ENCODE assay signal across 15 cellular contexts in the genomic region with DNA sequence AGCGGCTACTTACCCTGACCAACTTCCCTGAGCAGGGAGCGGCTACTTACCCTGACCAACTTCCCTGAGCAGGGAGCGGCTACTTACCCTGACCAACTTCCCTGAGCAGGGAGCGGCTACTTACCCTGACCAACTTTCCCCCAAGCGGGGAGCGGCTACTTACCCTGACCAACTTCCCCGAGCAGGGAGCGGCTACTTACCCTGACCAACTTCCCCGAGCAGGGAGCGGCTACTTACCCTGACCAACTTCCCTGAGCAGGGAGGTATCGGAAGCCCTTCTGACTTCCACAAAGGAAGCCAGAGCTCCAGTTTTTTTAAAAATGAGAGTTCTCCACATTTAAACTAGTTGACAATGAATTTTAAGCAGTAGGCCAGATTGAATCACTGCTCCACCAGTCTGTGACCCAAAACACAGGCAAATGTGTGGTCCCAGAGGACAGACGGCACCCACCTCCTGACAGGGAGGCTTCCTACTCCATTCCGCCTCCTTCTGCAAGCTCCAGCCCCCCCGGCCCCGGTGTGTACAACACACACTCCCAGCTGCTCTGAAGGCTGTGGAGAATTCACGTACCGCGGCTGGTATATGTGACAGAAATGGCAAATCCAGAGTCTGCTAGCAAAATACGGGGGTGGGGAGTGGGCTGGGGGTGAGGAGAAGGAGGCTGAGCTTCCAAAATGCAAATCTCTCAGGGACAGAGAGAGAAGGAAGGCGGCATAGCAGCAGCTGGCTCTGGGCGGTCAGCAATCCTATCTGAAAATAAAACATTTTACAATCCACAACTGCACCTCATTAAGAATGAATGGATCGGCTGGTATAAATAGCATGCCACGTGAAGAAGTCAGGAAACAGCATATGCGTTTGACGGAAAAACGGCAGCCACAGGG. TPM values are rescaled to one million over a fixed set of nuclear protein-coding genes. Genes with fewer than 3 reads are reported as not detected.
DNase-seq lines count a peak whose midpoint lies in the region; ATAC-seq and TF ChIP-seq lines count a peak whose summit lies in the region.
"Had no signal": no experiment of that assay in that cellular context is flagged by ENCODE, and none has a peak within 500 bp of the region (broad histone marks: within the 10 kb centered on the region; RNA-seq: fewer than 3 reads in every experiment).

No MANE protein-coding gene starts in this region.

- peak overlapping the region in 6 of 7 donors; percentile 46 to 82 (median 62) for H3K27ac Mint-ChIP-seq in CD14-positive monocyte
- peak overlapping the region; percentile 25 to 97 (median 93) for H3K27ac Mint-ChIP-seq in brain
- H3K27ac Mint-ChIP-seq: endodermal cell had no signal

- H3K27me3 Mint-ChIP-seq in CD14-positive monocyte (ENCODE audit: low read depth in 3 of 3) (peaks cover 2 to 11% (median 6%) of the 10 kb centered on the region in 3 donors), brain (no peaks in the 10 kb centered on the region)

- H3K36me3 ChIP-seq in brain microvascular endothelial cell (replicated peaks), result no peaks in the 10 kb centered on the region

- no peaks in the 10 kb centered on the region for H3K4me1 ChIP-seq in right cardiac atrium (ENCODE audit: control insufficient read depth, insufficient read depth, low read length)

- DNase-seq in CD14-positive monocyte (ENCODE audit: low spot score), result peak; percentile 30
- peak in 2 of 3 donors; percentile 36 to 42 for DNase-seq in right cardiac atrium
- DNase-seq in putamen (ENCODE audit: low spot score), result peak; percentile 33
- no peak for DNase-seq in brain microvascular endothelial cell
- no peak for DNase-seq in NCI-H2107 treated with DMSO at 0.1 percent for 48 hours (lab: John Stamatoyannopoulos, UW; ENCODE audit: unreplicated experiment)
- no peak for DNase-seq in DMS79 (lab: John Stamatoyannopoulos, UW)
- no peak for DNase-seq in SHP77 treated with DMSO at 0.1 percent for 48 hours (lab: John Stamatoyannopoulos, UW)
- DNase-seq: DMS53, endodermal cell, NCI-H1694, NCI-H774, SHP77 had no signal

- H3K27ac ChIP-seq in right cardiac atrium (ENCODE audit: low read length) (peak overlapping the region; percentile 53), brain microvascular endothelial cell (no peak overlapping the region)

- H3K4me3 Mint-ChIP-seq in CD14-positive monocyte (peak overlapping the region in 1 of 2 donors; percentile 12), brain (peak overlapping the region in 3 of 5 experiments; percentile 20 to 44 (median 38))
- H3K4me3 Mint-ChIP-seq: endodermal cell had no signal

- in situ Hi-C loops in brain microvascular endothelial cell (cut with HindIII; ENCODE audit: low pct_ligation_motif_present, low sequenced_read_pairs), result no loop called here

- intact Hi-C loops in CD14-positive monocyte (cut with micrococcal nuclease) (no loop called here), right cardiac atrium (cut with DNase I) (no loop called here)

- 56% methylated on average over 24 of the region's 26 CpGs for WGBS in right cardiac atrium

- H3K36me3 Mint-ChIP-seq in CD14-positive monocyte (no peaks in the 10 kb centered on the region), brain (no peaks in the 10 kb centered on the region)

- H3K4me3 ChIP-seq in right cardiac atrium (ENCODE audit: low read length), result peak overlapping the region; percentile 9
- H3K4me3 ChIP-seq in brain microvascular endothelial cell (ENCODE audit: low read depth, low read length), result no peak overlapping the region
- H3K4me3 ChIP-seq: GM12878 had no signal

- no peaks in the 10 kb centered on the region for H3K9me3 ChIP-seq in right cardiac atrium (ENCODE audit: control insufficient read depth, low read length)

- H3K27me3 ChIP-seq in right cardiac atrium (ENCODE audit: control insufficient read depth, insufficient read depth) (no peaks in the 10 kb centered on the region), brain microvascular endothelial cell (replicated peaks) (no peaks in the 10 kb centered on the region)

- H3K4me1 Mint-ChIP-seq in CD14-positive monocyte (peaks cover 23% of the 10 kb centered on the region), brain (peaks cover 48% of the 10 kb centered on the region)

- peaks cover 12 to 33% (median 23%) of the 10 kb centered on the region in 7 donors for H3K9me3 Mint-ChIP-seq in CD14-positive monocyte
- no peaks in the 10 kb centered on the region for H3K9me3 Mint-ChIP-seq in brain
- H3K9me3 Mint-ChIP-seq: endodermal cell had no signal

- no peak for TF ChIP-seq CTCF in CD14-positive monocyte (IDR thresholded peaks at IDR 0.05)
- TF ChIP-seq CTCF in brain (conservative IDR thresholded peaks at IDR 0.05), result no peak
- no peak for TF ChIP-seq CTCF in brain microvascular endothelial cell (IDR thresholded peaks at IDR 0.05; ENCODE audit: low read depth, low read length, missing control alignments)

- ATAC-seq in right cardiac atrium, result no peak

RNA-seq across cellular contexts. Expression of a gene that starts 53.0 kb away (rescaled TPM):
- polyA plus RNA-seq in CD14-positive monocyte, result under 1 TPM in 1 of 2 donors, not detected in 1; 0.02 TPM
- 5.5 TPM for polyA plus RNA-seq in brain (ENCODE audit: insufficient read depth, low read depth, low replicate concordance)
- total RNA-seq in right cardiac atrium, result 1 to 10 TPM; 2.3 to 5.3 (median 3.0) TPM
- 2.8 TPM for polyA plus RNA-seq in right cardiac atrium
- total RNA-seq: GM12878, H4 had no signal
- polyA plus RNA-seq: GM12878 had no signal

Comparison
In these comparisons a context has a peak if more than half of its experiments do, and no peak if none do; other contexts are left out.
1. DNase-seq: peak in CD14-positive monocyte (single experiment), right cardiac atrium (2 of 3) and putamen (single experiment); none in brain microvascular endothelial cell (single experiment), NCI-H2107 treated with DMSO at 0.1 percent for 48 hours (single experiment), DMS79 (single experiment) and SHP77 treated with DMSO at 0.1 percent for 48 hours (single experiment).